13 cellular contexts compared by ENCODE assay signal in genomic region chr2:121690095-121690494, GRCh38. TPM values are rescaled to one million over a fixed set of nuclear protein-coding genes. Genes with fewer than 3 reads are reported as not detected.
A peak's percentile ranks its signal among the peaks of the same experiment; 100 is the strongest.
DNase-seq lines count a peak whose midpoint lies in the region; ATAC-seq and TF ChIP-seq lines count a peak whose summit lies in the region.
"Had no signal": no experiment of that assay in that cellular context is flagged by ENCODE, and none has a peak within 500 bp of the region (broad histone marks: within the 10 kb centered on the region; RNA-seq: fewer than 3 reads in every experiment).

No MANE protein-coding gene starts in this region.

- peak overlapping the region; percentile 59 for H3K27ac Mint-ChIP-seq in endothelial cell (ENCODE audit: unreplicated experiment)
- peak overlapping the region; percentile 59 for H3K27ac Mint-ChIP-seq in type B pancreatic cell
- H3K27ac Mint-ChIP-seq: H9 had no signal

- H3K4me1 Mint-ChIP-seq in endothelial cell (ENCODE audit: unreplicated experiment) (no peaks in the 10 kb centered on the region), type B pancreatic cell (ENCODE audit: unreplicated experiment) (peaks cover 24% of the 10 kb centered on the region)

- H3K36me3 Mint-ChIP-seq in endothelial cell (ENCODE audit: low read depth, unreplicated experiment) = no peaks in the 10 kb centered on the region
- no peaks in the 10 kb centered on the region for H3K36me3 Mint-ChIP-seq in type B pancreatic cell

- H3K27me3 Mint-ChIP-seq in endothelial cell (ENCODE audit: unreplicated experiment) (peaks cover 1% of the 10 kb centered on the region), type B pancreatic cell (no peaks in the 10 kb centered on the region)

- TF ChIP-seq CTCF in NB4 (IDR thresholded peaks at IDR 0.05; ENCODE audit: low read depth, low read length) = no peak
- TF ChIP-seq CTCF in endothelial cell (IDR thresholded peaks at IDR 0.05; ENCODE audit: unreplicated experiment) = no peak
- no peak for TF ChIP-seq CTCF in type B pancreatic cell (conservative IDR thresholded peaks at IDR 0.05)

- DNase-seq in NCI-H748 (lab: John Stamatoyannopoulos, UW; ENCODE audit: unreplicated experiment) = peak; percentile 24
- no peak for DNase-seq in NCI-H748 treated with DMSO at 0.1 percent for 48 hours (lab: John Stamatoyannopoulos, UW)
- DNase-seq in NB4 (ENCODE audit: low read depth) = peak; percentile 25
- no peak for DNase-seq in endothelial cell (ENCODE audit: low spot score)
- no peak for DNase-seq in type B pancreatic cell (ENCODE audit: extremely low spot score, unreplicated experiment)
- no peak for DNase-seq in NCI-H1694 (lab: John Stamatoyannopoulos, UW)
- DNase-seq in KBM-7 = no peak
- DNase-seq: 8988T, H9, NCI-H1436 treated with DMSO at 0.1 percent for 48 hours, NCI-H510A had no signal

- no peaks in the 10 kb centered on the region for H3K9me3 Mint-ChIP-seq in endothelial cell (ENCODE audit: unreplicated experiment)
- no peaks in the 10 kb centered on the region for H3K9me3 Mint-ChIP-seq in type B pancreatic cell

- H3K4me3 Mint-ChIP-seq in endothelial cell (ENCODE audit: unreplicated experiment) = no peak overlapping the region
- H3K4me3 Mint-ChIP-seq in type B pancreatic cell = no peak overlapping the region
- H3K4me3 Mint-ChIP-seq: H9 had no signal

- no peak for TF ChIP-seq POLR2A in NB4 (IDR thresholded peaks at IDR 0.05; ENCODE audit: extremely low read depth, insufficient read length)

- in situ Hi-C loops in KBM-7 (cut with MboI; ENCODE audit: low pct_unique_long_range_greater_than_20kb, low sequenced_read_pairs) = no loop called here

- no peak overlapping the region for H3K4me3 ChIP-seq in NB4 (ENCODE audit: low read depth, low read length)
- H3K4me3 ChIP-seq: BLaER1 had no signal

- ATAC-seq in esophagus mucosa = no peak

RNA-seq across cellular contexts. Expression of gene CLASP1, which starts 40.8 kb away (rescaled TPM):
- 95.1 TPM for total RNA-seq in endothelial cell (ENCODE audit: unreplicated experiment)
- total RNA-seq in type B pancreatic cell (ENCODE audit: low replicate concordance) = 42.7 and 74.6 TPM in 2 replicates
- 31.0 TPM for total RNA-seq in esophagus mucosa

RNA-seq across cellular contexts. Expression of gene NIFK, which starts 46.6 kb away (rescaled TPM):
- total RNA-seq in endothelial cell (ENCODE audit: unreplicated experiment) (153 TPM), type B pancreatic cell (ENCODE audit: low replicate concordance) (55.5 and 60.9 TPM in 2 replicates), esophagus mucosa (54.8 TPM)

Comparison
In these comparisons a context has a peak if more than half of its experiments do, and no peak if none do; other contexts are left out.
1. DNase-seq: peak in NCI-H748 (single experiment) and NB4 (single experiment); none in NCI-H748 treated with DMSO at 0.1 percent for 48 hours (single experiment), endothelial cell (single experiment), type B pancreatic cell (single experiment), NCI-H1694 (single experiment) and KBM-7 (single experiment).